Comparison of ENCODE assay signal across 8 cellular contexts in the genomic region with DNA sequence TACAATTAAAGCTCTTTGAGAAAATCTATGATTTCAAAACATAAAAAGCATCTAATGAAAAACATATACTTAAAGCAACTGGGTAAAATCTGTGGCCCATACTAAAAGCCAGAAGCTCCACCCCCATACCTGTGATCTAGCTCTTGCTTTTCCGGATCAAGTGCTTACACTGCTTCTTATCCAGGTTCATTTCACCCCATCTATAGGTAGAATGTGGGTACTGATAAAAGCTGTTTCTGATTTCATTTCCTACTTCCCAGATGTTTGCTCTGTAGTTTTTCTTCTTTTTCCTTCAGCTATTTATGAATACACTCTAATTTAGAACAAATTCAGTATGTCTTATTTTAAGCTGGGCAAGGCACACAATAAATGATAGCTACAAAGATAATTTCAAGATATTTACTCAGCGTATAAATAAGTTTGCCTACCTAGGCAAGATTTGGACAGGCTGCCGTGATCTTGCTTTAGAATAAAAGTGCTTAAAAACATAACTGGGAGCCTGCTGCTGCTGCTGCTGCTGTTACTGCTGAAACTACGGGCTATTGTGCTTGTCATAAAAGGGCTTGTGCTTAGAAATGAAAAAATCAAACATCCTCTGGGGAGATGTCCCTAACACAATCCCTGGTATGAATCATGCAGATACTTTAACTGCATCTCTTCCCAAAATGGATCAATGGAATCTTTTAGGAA. TPM values are rescaled to one million over a fixed set of nuclear protein-coding genes. Genes with fewer than 3 reads are reported as not detected.
DNase-seq lines count a peak whose midpoint lies in the region; ATAC-seq, FAIRE-seq and TF ChIP-seq lines count a peak whose summit lies in the region.

No MANE protein-coding gene starts in this region.

- H3K4me2 ChIP-seq in HepG2 (ENCODE audit: low read depth, low read length) (no peak overlapping the region), astrocyte (ENCODE audit: low read length) (peak overlapping the region; percentile 91)

- no peaks in the 10 kb centered on the region for H3K27me3 Mint-ChIP-seq in astrocyte (ENCODE audit: low read depth, unreplicated experiment)

- 65% methylated on average over 4 of the region's 4 CpGs for WGBS in liver
- 14% methylated on average over 4 of the region's 4 CpGs for WGBS in HepG2 (ENCODE audit: low lambda C conversion rate)

- H3K9ac ChIP-seq in liver (ENCODE audit: low read depth in 1 of 2, low read length in 2 of 2), result peak overlapping the region in 1 of 2 donors; percentile 33
- H3K9ac ChIP-seq in HepG2 (ENCODE audit: insufficient read depth, low read depth, low read length), result no peak overlapping the region
- H3K9ac ChIP-seq in astrocyte (ENCODE audit: low read length), result peak overlapping the region; percentile 73

- TF ChIP-seq CTCF in liver (IDR thresholded peaks at IDR 0.05; ENCODE audit: low read depth, low read length, missing input control) (peak; percentile 23), HepG2 (CRISPR knock-in tag; IDR thresholded peaks at IDR 0.05) (no peak), astrocyte (IDR thresholded peaks at IDR 0.05; ENCODE audit: insufficient read depth, low read depth, low read length) (peak; percentile 49), vagina (IDR thresholded peaks at IDR 0.05) (peak in 1 of 3 experiments; percentile 39)

- no peaks in the 10 kb centered on the region for H3K36me3 ChIP-seq in liver (ENCODE audit: control insufficient read depth in 4 of 4, insufficient read depth in 3 of 4, low read depth in 1 of 4, low read length in 3 of 4)
- H3K36me3 ChIP-seq in HepG2 (replicated peaks in 1 of 2; ENCODE audit: control insufficient read depth in 1 of 2, insufficient read depth in 2 of 2, low read length in 2 of 2), result no peaks in the 10 kb centered on the region
- no peaks in the 10 kb centered on the region for H3K36me3 ChIP-seq in astrocyte (ENCODE audit: insufficient read depth, low read length)
- H3K36me3 ChIP-seq in vagina, result no peaks in the 10 kb centered on the region

- H3K4me3 ChIP-seq in liver (ENCODE audit: low read depth in 1 of 3, low read length in 3 of 3) (no peak overlapping the region), HepG2 (replicated peaks in 1 of 3; ENCODE audit: insufficient read depth in 1 of 3, low read depth in 2 of 3, low read length in 3 of 3) (no peak overlapping the region), astrocyte (ENCODE audit: insufficient read depth, low read depth, low read length) (no peak overlapping the region), vagina (peak overlapping the region; percentile 3 to 89)

- intact Hi-C loops in HepG2 (cut with micrococcal nuclease; ENCODE audit: unreplicated experiment) (no loop called here), left colon (cut with DNase I, micrococcal nuclease) (no loop called here), vagina (cut with DNase I) (loop anchor here (10.0 kb wide), 1 partner anchor 763 kb away; no protein-coding TSS in a partner anchor)

- no peak for TF ChIP-seq EP300 in HepG2 (IDR thresholded peaks at IDR 0.05; ENCODE audit: low read depth in 2 of 2, low read length in 2 of 2)
- TF ChIP-seq EP300 in HepG2 (CRISPR knock-in tag; IDR thresholded peaks at IDR 0.05; ENCODE audit: borderline replicate concordance), result no peak

- H2AFZ ChIP-seq in HepG2 (ENCODE audit: low read length) (no peak overlapping the region), astrocyte (ENCODE audit: low read depth, low read length) (no peak overlapping the region)

- no peaks in the 10 kb centered on the region for H3K9me3 Mint-ChIP-seq in astrocyte (ENCODE audit: unreplicated experiment)

- H3K4me3 Mint-ChIP-seq in astrocyte (ENCODE audit: unreplicated experiment), result peak overlapping the region; percentile 89

- peaks cover 0 to 20% (median 5%) of the 10 kb centered on the region in 4 donors for H3K4me1 ChIP-seq in liver (ENCODE audit: control insufficient read depth in 4 of 4, insufficient read depth in 4 of 4, low read length in 3 of 4)
- no peaks in the 10 kb centered on the region for H3K4me1 ChIP-seq in HepG2 (ENCODE audit: insufficient read depth, low read length)
- H3K4me1 ChIP-seq in astrocyte (ENCODE audit: insufficient read depth, low read length), result peaks cover 6% of the 10 kb centered on the region
- H3K4me1 ChIP-seq in vagina, result peaks cover 32% of the 10 kb centered on the region

- H3K4me1 Mint-ChIP-seq in astrocyte (ENCODE audit: low read depth, unreplicated experiment), result peaks cover 18% of the 10 kb centered on the region

- H3K36me3 Mint-ChIP-seq in astrocyte (ENCODE audit: low read depth, unreplicated experiment), result no peaks in the 10 kb centered on the region

- H3K9me3 ChIP-seq in liver (ENCODE audit: control insufficient read depth in 4 of 4, low read length in 3 of 4) (no peaks in the 10 kb centered on the region), HepG2 (ENCODE audit: low read length) (no peaks in the 10 kb centered on the region), astrocyte (ENCODE audit: insufficient read depth, low read depth, low read length) (no peaks in the 10 kb centered on the region), vagina (no peaks in the 10 kb centered on the region)

- POLR2A ChIA-PET in HepG2 (lab: Yijun Ruan, JAX), result no interaction called here

- H3K79me2 ChIP-seq in HepG2 (ENCODE audit: insufficient read depth, low read length) (no peaks in the 10 kb centered on the region), astrocyte (ENCODE audit: insufficient read depth, low read length) (peaks cover 41% of the 10 kb centered on the region)

- H3K27me3 ChIP-seq in liver (ENCODE audit: control insufficient read depth in 4 of 4, insufficient read depth in 4 of 4, low read length in 3 of 4) (no peaks in the 10 kb centered on the region), HepG2 (ENCODE audit: control insufficient read depth in 1 of 2, insufficient read depth in 2 of 2, low read length in 2 of 2) (peaks cover 5 to 53% of the 10 kb centered on the region in 2 experiments; a peak in 4 of 5 replicates), astrocyte (ENCODE audit: insufficient read depth, low read length) (peaks cover 2% of the 10 kb centered on the region), vagina (no peaks in the 10 kb centered on the region)

- in situ Hi-C loops in HepG2 (cut with HindIII; ENCODE audit: extremely low pct_ligation_motif_present, low pct_unique_long_range_greater_than_20kb), result no loop called here
- in situ Hi-C loops in KBM-7 (cut with MboI; ENCODE audit: low pct_unique_long_range_greater_than_20kb, low sequenced_read_pairs), result loop anchor here (25.0 kb wide), 1 partner anchor 610 kb away; no protein-coding TSS in a partner anchor

- CTCF ChIA-PET in HepG2 (lab: Yijun Ruan, JAX; ENCODE audit: low intra/inter-chr PET ratio, low total read pairs), result no interaction called here

- H4K20me1 ChIP-seq in HepG2 (ENCODE audit: insufficient read depth, low read length) (no peaks in the 10 kb centered on the region), astrocyte (ENCODE audit: insufficient read depth, low read length) (peaks cover 20% of the 10 kb centered on the region)

- no peak for TF ChIP-seq POLR2A in HepG2 (IDR thresholded peaks at IDR 0.05; ENCODE audit: insufficient read depth in 1 of 2, low read depth in 2 of 2, low read length in 2 of 2)
- no peak for TF ChIP-seq POLR2A in vagina (IDR thresholded peaks at IDR 0.05)

- H3K27ac ChIP-seq in liver (ENCODE audit: low read depth in 1 of 2, low read length in 2 of 2) (no peak overlapping the region), HepG2 (ENCODE audit: extremely low read length, insufficient read depth, low read length) (no peak overlapping the region), astrocyte (ENCODE audit: low read depth, low read length) (no peak overlapping the region), vagina (peak overlapping the region; percentile 84)

- TF ChIP-seq RAD21 in liver (IDR thresholded peaks at IDR 0.05) (peak; percentile 57 to 76), HepG2 (CRISPR knock-in tag; IDR thresholded peaks at IDR 0.05) (no peak)

- DNase-seq in HepG2 (ENCODE audit: low spot score) (no peak), NCI-H2081 treated with DMSO at 0.1 percent for 48 hours (lab: John Stamatoyannopoulos, UW) (peak; percentile 61), astrocyte (ENCODE audit: low read depth) (peak; percentile 34), left colon (no peak), vagina (ENCODE audit: extremely low spot score in 2 of 2) (no peak), KBM-7 (no peak)

- FAIRE-seq in HepG2 (lab: Jason Lieb, UNC) (no peak), astrocyte (lab: Jason Lieb, UNC) (no peak)

- ATAC-seq in HepG2 (no peak), left colon (peak; percentile 28), GM19463 (IDR thresholded peaks at IDR 0.05; ENCODE audit: unreplicated experiment) (no peak)

- BruUV-seq in HepG2 (replicated peaks; lab: Mats Ljungman, UMichigan), result no TSS peak

- H3K27ac Mint-ChIP-seq in astrocyte (ENCODE audit: unreplicated experiment), result peak overlapping the region; percentile 77

RNA-seq across cellular contexts. Expression of a gene that starts 2.1 kb away (rescaled TPM):
- 10 to 100 TPM in 1 of 2 donors, 1 to 10 TPM in 1; 1.9 to 18.5 TPM for total RNA-seq in liver
- 1 to 10 TPM; 2.6 to 5.4 TPM for polyA plus RNA-seq in liver
- total RNA-seq in HepG2 (2016; rRNA removed; fragmentation: Illumina TruSeq; extraction: Trizol), result 0.03 TPM in 1 of 2 replicates, not detected in the other
- not detected in 2 replicates for total RNA-seq in HepG2 (2016; cell fraction: cytosol; rRNA removed; fragmentation: Illumina TruSeq; extraction: Trizol; ENCODE audit: low read depth)
- not detected in 2 replicates for total RNA-seq in HepG2 (2016; cell fraction: insoluble cytoplasmic fraction; rRNA removed; fragmentation: Illumina TruSeq; extraction: Trizol)
- total RNA-seq in HepG2 (2016; cell fraction: membrane; rRNA removed; fragmentation: Illumina TruSeq; extraction: Trizol), result 0.03 TPM in 1 of 2 replicates, not detected in the other
- total RNA-seq in HepG2 (2016; cell fraction: nucleus; rRNA removed; fragmentation: Illumina TruSeq; extraction: Trizol), result not detected in 2 replicates
- polyA plus RNA-seq in HepG2 (2011; rRNA removed), result 0.01 and 0.03 TPM in 2 replicates
- polyA plus RNA-seq in HepG2 (2011; cell fraction: cytosol; rRNA removed), result 0.01 TPM in 1 of 2 replicates, not detected in the other
- 0.05 TPM in 1 of 2 replicates, not detected in the other for polyA plus RNA-seq in HepG2 (2011; cell fraction: nucleus; rRNA removed)
- polyA plus RNA-seq in HepG2 (2012), result not detected in 2 replicates
- not detected in 2 replicates for polyA plus RNA-seq in HepG2 (2016; cell fraction: cytosol; fragmentation: Illumina TruSeq; extraction: Trizol; ENCODE audit: low read depth)
- not detected in 2 replicates for polyA plus RNA-seq in HepG2 (2016; cell fraction: insoluble cytoplasmic fraction; fragmentation: Illumina TruSeq; extraction: Trizol; ENCODE audit: low read depth)
- not detected in 2 replicates for polyA plus RNA-seq in HepG2 (2016; cell fraction: membrane; fragmentation: Illumina TruSeq; extraction: Trizol; ENCODE audit: low read depth)
- not detected in 2 replicates for polyA plus RNA-seq in HepG2 (2016; cell fraction: nucleus; fragmentation: Illumina TruSeq; extraction: Trizol; ENCODE audit: insufficient read depth, low read depth)
- polyA minus RNA-seq in HepG2 (2011; rRNA and poly(A)+ RNA removed; ENCODE audit: low replicate concordance), result 0.77 TPM in 1 of 2 replicates, not detected in the other
- not detected in 2 replicates for polyA minus RNA-seq in HepG2 (2011; cell fraction: cytosol; rRNA and poly(A)+ RNA removed)
- polyA minus RNA-seq in HepG2 (2011; cell fraction: nucleus; rRNA and poly(A)+ RNA removed), result not detected in 2 replicates
- 12.2 and 14.9 TPM in 2 replicates for total RNA-seq in astrocyte
- 10 to 100 TPM; 76.5 to 89.8 TPM for total RNA-seq in left colon
- 48.9 TPM for total RNA-seq in vagina

Comparison
In these comparisons a context has a peak if more than half of its experiments do, and no peak if none do; other contexts are left out.
1. H3K4me3 ChIP-seq: peak in vagina (2 of 2); none in liver (0 of 3), HepG2 (0 of 3) and astrocyte (single experiment).
2. DNase-seq: peak in NCI-H2081 treated with DMSO at 0.1 percent for 48 hours (single experiment) and astrocyte (single experiment); none in HepG2 (single experiment), left colon (0 of 2), vagina (0 of 2) and KBM-7 (single experiment).